Comparison of ENCODE assay signal across 9 cellular contexts in genomic region chr10:103244663-103245271, GRCh38. TPM values are rescaled to one million over a fixed set of nuclear protein-coding genes. Genes with fewer than 3 reads are reported as not detected.
DNase-seq lines count a peak whose midpoint lies in the region; ATAC-seq and TF ChIP-seq lines count a peak whose summit lies in the region.
"Had no signal": no experiment of that assay in that cellular context is flagged by ENCODE, and none has a peak within 500 bp of the region (broad histone marks: within the 10 kb centered on the region; RNA-seq: fewer than 3 reads in every experiment).

No MANE protein-coding gene starts in this region.

- DNase-seq in NCI-H2196 treated with DMSO at 0.1 percent for 48 hours (lab: John Stamatoyannopoulos, UW; ENCODE audit: unreplicated experiment) (peak; percentile 1), cerebellum (ENCODE audit: low spot score) (peak; percentile 44), left colon (peak; percentile 68 to 75)
- peak; percentile 43 for DNase-seq in activated CD4-positive, alpha-beta T cell treated with anti-CD3 and anti-CD28 coated beads for 1 hour
- peak; percentile 70 for DNase-seq in stimulated activated CD4-positive, alpha-beta T cell treated with anti-CD3 and anti-CD28 coated beads, Interleukin-4, amount 100 ng/mL, for 24 hours

- ATAC-seq in left colon (peak; percentile 20), GM21825 (IDR thresholded peaks at IDR 0.05; ENCODE audit: unreplicated experiment) (no peak)

- intact Hi-C loops in left colon (cut with DNase I, micrococcal nuclease): loop anchor here (5.0 to 10.0 kb wide), 2 partner anchors 327 to 410 kb away; partner anchors contain the start of genes CNNM2 (in 2 of the 2) and CYP17A1 (in 2 of the 2)

- H3K27ac ChIP-seq in 22Rv1: no peak overlapping the region

- peak; percentile 86 for TF ChIP-seq CTCF in 22Rv1 (IDR thresholded peaks at IDR 0.05)
- peak; percentile 95 for TF ChIP-seq CTCF in GM12872 (IDR thresholded peaks at IDR 0.05; ENCODE audit: insufficient read depth, low read depth, low read length)

RNA-seq across cellular contexts. Expression of gene RPEL1, which starts 0.9 kb away (rescaled TPM):
- total RNA-seq in cerebellum: not detected
- not detected for total RNA-seq in left colon
- total RNA-seq: urinary bladder had no signal

RNA-seq across cellular contexts. Expression of gene INA, which starts 32.2 kb away (rescaled TPM):
- total RNA-seq in cerebellum (160 TPM), left colon (under 1 TPM; 0.18 to 0.78 TPM)

RNA-seq across cellular contexts. Expression of gene NT5C2, which starts 51.7 kb away (rescaled TPM):
- total RNA-seq in cerebellum (130 TPM), left colon (10 to 100 TPM; 87.2 to 99.3 TPM)

Comparison
In these comparisons a context has a peak if more than half of its experiments do, and no peak if none do; other contexts are left out.
1. DNase-seq: peak in every context shown above with its lines; median percentile 72 in left colon; 70 in stimulated activated CD4-positive, alpha-beta T cell treated with anti-CD3 and anti-CD28 coated beads, Interleukin-4, amount 100 ng/mL, for 24 hours; 44 in cerebellum; 43 in activated CD4-positive, alpha-beta T cell treated with anti-CD3 and anti-CD28 coated beads for 1 hour; 1 in NCI-H2196 treated with DMSO at 0.1 percent for 48 hours.
2. RNA of gene INA, which starts 32.2 kb away (total RNA-seq): 160 TPM in cerebellum (single experiment); 0.18 to 0.78 TPM in left colon; every median in the first group is over 10 times any median in the second.